Comparison of ENCODE assay signal across 8 cellular contexts in genomic region chr2:112749755-112750559, GRCh38. TPM values are rescaled to one million over a fixed set of nuclear protein-coding genes. Genes with fewer than 3 reads are reported as not detected.
A peak's percentile ranks its signal among the peaks of the same experiment; 100 is the strongest.
DNase-seq lines count a peak whose midpoint lies in the region; ATAC-seq and TF ChIP-seq lines count a peak whose summit lies in the region.

No MANE protein-coding gene starts in this region.

- H3K4me3 Mint-ChIP-seq in activated T-helper 2 cell treated with anti-CD3 and anti-CD28 coated beads, Interferon-gamma antibody, Interleukin-2, Interleukin-4, amounts not matched to agents 10 μg/mL and 5 μg/mL and 100 μg/mL, durations not matched to agents 14 hours and 24 hours and 36 hours (ENCODE audit: low read depth), result peak overlapping the region; percentile 13

- H3K4me1 ChIP-seq in BE2C (no peaks in the 10 kb centered on the region), RWPE2 (ENCODE audit: insufficient read depth, poor library complexity, severe bottlenecking) (no peaks in the 10 kb centered on the region), osteoblast (ENCODE audit: insufficient read depth, low read length) (peaks cover 21% of the 10 kb centered on the region), thymus (ENCODE audit: control insufficient read depth, insufficient read depth, low read length) (peaks cover 4% of the 10 kb centered on the region)

- DNase-seq in BE2C, result peak; percentile 75
- no peak for DNase-seq in RWPE2 (ENCODE audit: low spot score)
- peak; percentile 74 for DNase-seq in activated T-helper 2 cell treated with anti-CD3 and anti-CD28 coated beads, Interferon-gamma antibody, Interleukin-2, Interleukin-4, amounts not matched to agents 10 μg/mL and 5 μg/mL and 100 μg/mL, durations not matched to agents 14 hours and 24 hours and 36 hours (ENCODE audit: low spot score)
- DNase-seq in fibroblast of pulmonary artery (ENCODE audit: low read depth), result peak; percentile 85
- DNase-seq in osteoblast (ENCODE audit: insufficient read length, low spot score, missing footprints), result peak; percentile 93

- no peaks in the 10 kb centered on the region for H3K9me3 Mint-ChIP-seq in activated T-helper 2 cell treated with anti-CD3 and anti-CD28 coated beads, Interferon-gamma antibody, Interleukin-2, Interleukin-4, amounts not matched to agents 10 μg/mL and 5 μg/mL and 100 μg/mL, durations not matched to agents 14 hours and 24 hours and 36 hours

- H3K27ac Mint-ChIP-seq in activated T-helper 2 cell treated with anti-CD3 and anti-CD28 coated beads, Interferon-gamma antibody, Interleukin-2, Interleukin-4, amounts not matched to agents 10 μg/mL and 5 μg/mL and 100 μg/mL, durations not matched to agents 14 hours and 24 hours and 36 hours, result peak overlapping the region; percentile 75

- H3K36me3 Mint-ChIP-seq in activated T-helper 2 cell treated with anti-CD3 and anti-CD28 coated beads, Interferon-gamma antibody, Interleukin-2, Interleukin-4, amounts not matched to agents 10 μg/mL and 5 μg/mL and 100 μg/mL, durations not matched to agents 14 hours and 24 hours and 36 hours (ENCODE audit: low read depth), result peaks cover 71% of the 10 kb centered on the region

- H3K27ac ChIP-seq in RWPE2 (ENCODE audit: poor library complexity, severe bottlenecking) (peak overlapping the region; percentile 10), osteoblast (ENCODE audit: low read depth, low read length) (peak overlapping the region; percentile 89), thymus (ENCODE audit: low read depth) (peak overlapping the region; percentile 25)

- H3K36me3 ChIP-seq in BE2C (peaks cover 3% of the 10 kb centered on the region), RWPE2 (ENCODE audit: low read depth) (peaks cover 98% of the 10 kb centered on the region), osteoblast (ENCODE audit: insufficient read depth, low read length) (peaks cover 25% of the 10 kb centered on the region), thymus (ENCODE audit: control insufficient read depth, insufficient read depth) (peaks cover 27% of the 10 kb centered on the region)

- H4K20me1 ChIP-seq in osteoblast (ENCODE audit: insufficient read depth, low read length), result no peaks in the 10 kb centered on the region

- intact Hi-C loops in activated T-helper 2 cell treated with anti-CD3 and anti-CD28 coated beads, Interferon-gamma antibody, Interleukin-2, Interleukin-4, amounts not matched to agents 10 μg/mL and 5 μg/mL and 100 μg/mL, durations not matched to agents 14 hours and 24 hours and 36 hours (cut with micrococcal nuclease), result loop anchor here (1.0 to 2.0 kb wide), 4 partner anchors 15 to 191 kb away; partner anchors contain the start of gene CKAP2L

- peaks cover 58% of the 10 kb centered on the region for H3K79me2 ChIP-seq in osteoblast (ENCODE audit: insufficient read depth, low read length)

- peaks cover 35% of the 10 kb centered on the region for H3K4me1 Mint-ChIP-seq in activated T-helper 2 cell treated with anti-CD3 and anti-CD28 coated beads, Interferon-gamma antibody, Interleukin-2, Interleukin-4, amounts not matched to agents 10 μg/mL and 5 μg/mL and 100 μg/mL, durations not matched to agents 14 hours and 24 hours and 36 hours (ENCODE audit: low read depth)

- H3K4me3 ChIP-seq in BE2C (ENCODE audit: low read depth, low read length) (no peak overlapping the region), RWPE2 (ENCODE audit: severe bottlenecking) (no peak overlapping the region), fibroblast of pulmonary artery (replicated peaks; ENCODE audit: low read depth, low read length) (no peak overlapping the region), osteoblast (ENCODE audit: insufficient read depth, low read length) (no peak overlapping the region), thymus (ENCODE audit: low read length) (no peak overlapping the region)

- no peaks in the 10 kb centered on the region for H3K27me3 ChIP-seq in BE2C
- no peaks in the 10 kb centered on the region for H3K27me3 ChIP-seq in RWPE2 (ENCODE audit: insufficient read depth, poor library complexity, severe bottlenecking)
- no peaks in the 10 kb centered on the region for H3K27me3 ChIP-seq in osteoblast (ENCODE audit: insufficient read depth, low read length)
- H3K27me3 ChIP-seq in thymus (ENCODE audit: control insufficient read depth, insufficient read depth), result no peaks in the 10 kb centered on the region

- whole genome bisulfite sequencing in thymus, result 70% methylated on average over 9 of the region's 9 CpGs

- peak; percentile 84 for ATAC-seq in GM19025 (IDR thresholded peaks at IDR 0.05; ENCODE audit: low read depth, unreplicated experiment)
- peak; percentile 78 for ATAC-seq in RWPE2 (ENCODE audit: low read depth)

- H2AFZ ChIP-seq in osteoblast (ENCODE audit: low read length), result peak overlapping the region; percentile 38

- TF ChIP-seq EP300 in Ishikawa (IDR thresholded peaks at IDR 0.05; ENCODE audit: borderline replicate concordance), result no peak

- H3K4me2 ChIP-seq in osteoblast (ENCODE audit: insufficient read depth, low read length), result peak overlapping the region; percentile 34

- H3K9me3 ChIP-seq in BE2C (no peaks in the 10 kb centered on the region), RWPE2 (ENCODE audit: severe bottlenecking) (no peaks in the 10 kb centered on the region), osteoblast (ENCODE audit: low read depth, low read length) (no peaks in the 10 kb centered on the region), thymus (ENCODE audit: control insufficient read depth) (no peaks in the 10 kb centered on the region)

- TF ChIP-seq CTCF in BE2C (IDR thresholded peaks at IDR 0.05; ENCODE audit: low read depth, low read length) (peak; percentile 78), RWPE2 (IDR thresholded peaks at IDR 0.05; ENCODE audit: poor library complexity, severe bottlenecking) (peak; percentile 96), fibroblast of pulmonary artery (IDR thresholded peaks at IDR 0.05; ENCODE audit: low read length, missing control alignments) (peak; percentile 100), osteoblast (IDR thresholded peaks at IDR 0.05; ENCODE audit: extremely low read depth, low read depth, low read length) (peak; percentile 99)

- TF ChIP-seq RAD21 in Ishikawa (IDR thresholded peaks at IDR 0.05; ENCODE audit: low read depth), result peak; percentile 80

- H3K27me3 Mint-ChIP-seq in activated T-helper 2 cell treated with anti-CD3 and anti-CD28 coated beads, Interferon-gamma antibody, Interleukin-2, Interleukin-4, amounts not matched to agents 10 μg/mL and 5 μg/mL and 100 μg/mL, durations not matched to agents 14 hours and 24 hours and 36 hours (ENCODE audit: low read depth), result no peaks in the 10 kb centered on the region

TF ChIP-seq in Ishikawa, 13 proteins besides CTCF, POLR2A, EP300 and RAD21:
- TF ChIP-seq TCF12 (IDR thresholded peaks at IDR 0.05; ENCODE audit: low read depth), result no peak
- no peak for TF ChIP-seq YY1 (IDR thresholded peaks at IDR 0.05; ENCODE audit: low read depth)
- TF ChIP-seq NFIC (IDR thresholded peaks at IDR 0.05), result no peak
- no peak for TF ChIP-seq CREB1 (IDR thresholded peaks at IDR 0.05; ENCODE audit: low read depth)
TF ChIP-seq in Ishikawa: peak in this region for 0.

RNA-seq across cellular contexts. Expression of gene CKAP2L, which starts 14.5 kb away (rescaled TPM):
- 3.0 TPM for polyA plus RNA-seq in BE2C (2012; ENCODE audit: insufficient read depth, insufficient read length, low read depth)
- total RNA-seq in activated T-helper 2 cell treated with anti-CD3 and anti-CD28 coated beads, Interferon-gamma antibody, Interleukin-2, Interleukin-4, amounts not matched to agents 10 μg/mL and 5 μg/mL and 100 μg/mL, durations not matched to agents 14 hours and 24 hours and 36 hours, result 24.4 and 27.2 TPM in 2 replicates
- 1.1 and 1.5 TPM in 2 replicates for total RNA-seq in osteoblast
- 1.0 TPM for polyA plus RNA-seq in thymus

RNA-seq across cellular contexts. Expression of gene NT5DC4, which starts 29.1 kb away (rescaled TPM):
- polyA plus RNA-seq in BE2C (2012; ENCODE audit: insufficient read depth, insufficient read length, low read depth), result not detected
- total RNA-seq in activated T-helper 2 cell treated with anti-CD3 and anti-CD28 coated beads, Interferon-gamma antibody, Interleukin-2, Interleukin-4, amounts not matched to agents 10 μg/mL and 5 μg/mL and 100 μg/mL, durations not matched to agents 14 hours and 24 hours and 36 hours, result not detected in 2 replicates
- total RNA-seq in osteoblast, result not detected in 2 replicates
- polyA plus RNA-seq in thymus, result 0.25 TPM

RNA-seq across cellular contexts. Expression of gene IL1A, which starts 34.3 kb away (rescaled TPM):
- polyA plus RNA-seq in BE2C (2012; ENCODE audit: insufficient read depth, insufficient read length, low read depth), result not detected
- 6.8 and 7.0 TPM in 2 replicates for total RNA-seq in activated T-helper 2 cell treated with anti-CD3 and anti-CD28 coated beads, Interferon-gamma antibody, Interleukin-2, Interleukin-4, amounts not matched to agents 10 μg/mL and 5 μg/mL and 100 μg/mL, durations not matched to agents 14 hours and 24 hours and 36 hours
- not detected in 2 replicates for total RNA-seq in osteoblast
- polyA plus RNA-seq in thymus, result 1.8 TPM

Comparison
In these comparisons a context has a peak if more than half of its experiments do, and no peak if none do; other contexts are left out.
1. H3K27ac ChIP-seq: peak in every context shown above with its lines; median percentile 89 in osteoblast; 25 in thymus; 10 in RWPE2.
2. RNA of gene CKAP2L, which starts 14.5 kb away (total RNA-seq): 24.4 to 27.2 TPM in activated T-helper 2 cell treated with anti-CD3 and anti-CD28 coated beads, Interferon-gamma antibody, Interleukin-2, Interleukin-4, amounts not matched to agents 10 μg/mL and 5 μg/mL and 100 μg/mL, durations not matched to agents 14 hours and 24 hours and 36 hours; 1.1 to 1.5 TPM in osteoblast; every median in the first group is over 10 times any median in the second.
3. Peak in every context shown above with its lines, with median percentiles within 50 percentile points of each other: CTCF ChIP-seq.